Comparison of ENCODE assay signal across 17 cellular contexts in genomic region chr7:156781972-156782371, GRCh38.
"Had no signal": no experiment of that assay in that cellular context is flagged by ENCODE, and none has a peak within 500 bp of the region (broad histone marks: within the 10 kb centered on the region; RNA-seq: fewer than 3 reads in every experiment).

No MANE protein-coding gene starts in this region.

- H3K4me1 ChIP-seq: stomach, uterus had no signal

- H3K4me3 Mint-ChIP-seq: activated naive CD4-positive, alpha-beta T cell treated with anti-CD3 and anti-CD28 coated beads, Interleukin-2, amount 50 U/mL, for 24 hours; dendritic cell treated with granulocyte-macrophage colony-stimulating factor and Interleukin-4, amounts not matched to agents 40 ng/mL and 50 ng/mL, for 4 days; effector memory CD8-positive, alpha-beta T cell; naive thymus-derived CD4-positive, alpha-beta T cell had no signal

- H3K27ac Mint-ChIP-seq: activated naive CD4-positive, alpha-beta T cell treated with anti-CD3 and anti-CD28 coated beads, Interleukin-2, amount 50 U/mL, for 24 hours; dendritic cell treated with granulocyte-macrophage colony-stimulating factor and Interleukin-4, amounts not matched to agents 40 ng/mL and 50 ng/mL, for 4 days had no signal

- DNase-seq: activated CD4-positive, alpha-beta T cell treated with anti-CD3 and anti-CD28 coated beads, Interleukin-2, amount 50 U/mL, for 48 hours; activated CD4-positive, CD25-positive, alpha-beta regulatory T cell; activated CD8-positive, alpha-beta memory T cell treated with anti-CD3 and anti-CD28 coated beads, Interleukin-2, amount 50 U/mL, for 48 hours; amniotic stem cell; brain microvascular endothelial cell; cerebellar nuclear complex; effector memory CD8-positive, alpha-beta T cell; left colon; naive thymus-derived CD4-positive, alpha-beta T cell; retina; stimulated activated CD4-positive, alpha-beta T cell treated with anti-CD3 and anti-CD28 coated beads, Interleukin-15, amount 100 ng/mL, for 24 hours; stimulated activated CD4-positive, alpha-beta T cell treated with anti-CD3 and anti-CD28 coated beads, Interleukin-4, amount 100 ng/mL, for 24 hours; stomach; uterus had no signal

- H3K4me3 ChIP-seq: lung, stomach, uterus had no signal

- H3K9me3 Mint-ChIP-seq: activated naive CD4-positive, alpha-beta T cell treated with anti-CD3 and anti-CD28 coated beads, Interleukin-2, amount 50 U/mL, for 24 hours; dendritic cell treated with granulocyte-macrophage colony-stimulating factor and Interleukin-4, amounts not matched to agents 40 ng/mL and 50 ng/mL, for 4 days had no signal

- H3K9me3 ChIP-seq: stomach, uterus had no signal

- H3K27me3 ChIP-seq: brain microvascular endothelial cell, stomach, uterus had no signal

- ATAC-seq: effector memory CD8-positive, alpha-beta T cell; left colon; naive thymus-derived CD4-positive, alpha-beta T cell had no signal

- H3K36me3 ChIP-seq: brain microvascular endothelial cell, uterus had no signal

- H3K27ac ChIP-seq: brain microvascular endothelial cell, stomach, uterus had no signal

- H3K27me3 Mint-ChIP-seq: activated naive CD4-positive, alpha-beta T cell treated with anti-CD3 and anti-CD28 coated beads, Interleukin-2, amount 50 U/mL, for 24 hours; dendritic cell treated with granulocyte-macrophage colony-stimulating factor and Interleukin-4, amounts not matched to agents 40 ng/mL and 50 ng/mL, for 4 days; effector memory CD8-positive, alpha-beta T cell; naive thymus-derived CD4-positive, alpha-beta T cell had no signal
